Comparison of ENCODE assay signal across 11 cellular contexts in the genomic region with DNA sequence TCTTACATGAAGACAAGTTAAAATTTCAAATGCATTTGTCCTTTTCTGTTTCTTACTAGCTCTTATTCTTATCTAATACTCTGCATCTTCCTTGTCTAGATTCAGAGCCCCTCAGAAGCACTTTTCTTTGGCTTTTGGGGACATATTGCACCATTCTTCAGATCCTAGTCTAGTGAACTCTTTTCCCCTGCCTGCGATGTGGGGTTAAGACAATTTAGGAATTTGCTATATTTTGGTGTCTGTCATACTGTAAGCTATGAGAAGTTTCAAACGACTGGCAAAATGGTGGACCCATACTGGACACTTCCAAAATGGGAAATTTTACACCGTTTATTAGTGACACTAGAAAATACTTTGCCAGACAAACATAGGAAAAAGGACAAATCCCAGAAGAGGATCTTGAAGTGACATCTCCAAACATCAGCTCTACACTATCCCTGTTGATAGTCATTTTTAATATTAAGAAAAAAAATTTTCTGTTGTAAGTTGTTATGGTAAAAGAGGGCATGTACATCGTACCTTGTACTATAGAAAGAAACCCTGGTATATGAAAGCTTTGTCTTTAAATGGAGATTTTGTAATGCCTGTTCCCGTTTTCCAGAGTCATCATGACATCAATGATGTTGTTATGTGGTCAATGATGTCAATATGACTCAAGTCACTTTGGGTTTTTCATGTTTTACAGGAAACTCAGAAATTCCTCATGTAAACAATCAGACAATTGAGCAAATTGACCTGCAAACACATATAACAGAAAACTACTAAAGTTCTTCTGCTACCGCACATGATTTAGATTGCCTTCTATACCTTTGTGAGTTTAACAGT. TPM values are rescaled to one million over a fixed set of nuclear protein-coding genes. Genes with fewer than 3 reads are reported as not detected.
A peak's percentile ranks its signal among the peaks of the same experiment; 100 is the strongest.
DNase-seq lines count a peak whose midpoint lies in the region; ATAC-seq and TF ChIP-seq lines count a peak whose summit lies in the region.
"Had no signal": no experiment of that assay in that cellular context is flagged by ENCODE, and none has a peak within 500 bp of the region (broad histone marks: within the 10 kb centered on the region; RNA-seq: fewer than 3 reads in every experiment).

No MANE protein-coding gene starts in this region.

- H2AFZ ChIP-seq in GM23338, result peak overlapping the region; percentile 82; the same call in 1 of the 2 replicates

- ATAC-seq in GM23338 (no peak), GM21576 (IDR thresholded peaks at IDR 0.05; ENCODE audit: unreplicated experiment) (no peak), left colon (no peak)

- peaks cover 3% of the 10 kb centered on the region for H3K27me3 Mint-ChIP-seq in GM23338 (ENCODE audit: insufficient read depth, low read depth, poor library complexity)
- H3K27me3 Mint-ChIP-seq: activated naive CD8-positive, alpha-beta T cell treated with anti-CD3 and anti-CD28 coated beads, Interleukin-2, amount 10 ng/mL, durations not matched to agents 7 days and 5 days had no signal

- H3K4me3 ChIP-seq in GM23338, result no peak overlapping the region
- H3K4me3 ChIP-seq in fibroblast of mammary gland (ENCODE audit: control insufficient read depth, low read depth, low read length), result no peak overlapping the region
- H3K4me3 ChIP-seq in suprapubic skin, result no peak overlapping the region

- no peaks in the 10 kb centered on the region for H3K9me3 ChIP-seq in suprapubic skin

- intact Hi-C loops in left colon (cut with DNase I, micrococcal nuclease), result no loop called here

- no peak overlapping the region for H3K27ac Mint-ChIP-seq in GM23338
- H3K27ac Mint-ChIP-seq: activated naive CD8-positive, alpha-beta T cell treated with anti-CD3 and anti-CD28 coated beads, Interleukin-2, amount 10 ng/mL, durations not matched to agents 7 days and 5 days had no signal

- no peaks in the 10 kb centered on the region for H3F3A ChIP-seq in GM23338 (replicated peaks; ENCODE audit: low read depth)

- H3K9me2 ChIP-seq in GM23338 (ENCODE audit: insufficient read depth), result no peaks in the 10 kb centered on the region

- H3K36me3 ChIP-seq in GM23338 (ENCODE audit: insufficient read depth) (no peaks in the 10 kb centered on the region), suprapubic skin (no peaks in the 10 kb centered on the region)

- H3K4me2 ChIP-seq in GM23338, result no peak overlapping the region

- H3K4me1 Mint-ChIP-seq in GM23338, result peaks cover 13% of the 10 kb centered on the region; the same call in 1 of the 3 replicates
- H3K4me1 Mint-ChIP-seq: activated naive CD8-positive, alpha-beta T cell treated with anti-CD3 and anti-CD28 coated beads, Interleukin-2, amount 10 ng/mL, durations not matched to agents 7 days and 5 days had no signal

- no peak overlapping the region for H3K4me3 Mint-ChIP-seq in GM23338
- H3K4me3 Mint-ChIP-seq: activated naive CD8-positive, alpha-beta T cell treated with anti-CD3 and anti-CD28 coated beads, Interleukin-2, amount 10 ng/mL, durations not matched to agents 7 days and 5 days had no signal

- H3K27ac ChIP-seq in GM23338 (ENCODE audit: low read depth) (no peak overlapping the region), suprapubic skin (peak overlapping the region; percentile 72)

- 77% methylated on average over 6 of the region's 6 CpGs for WGBS in suprapubic skin

- no peak for TF ChIP-seq POLR2A in suprapubic skin (IDR thresholded peaks at IDR 0.05)

- H4K20me1 ChIP-seq in GM23338 (replicated peaks; ENCODE audit: insufficient read depth), result no peaks in the 10 kb centered on the region

- in situ Hi-C loops in SK-MEL-5 (cut with HindIII; ENCODE audit: low pct_unique_long_range_greater_than_20kb, low sequenced_read_pairs), result no loop called here

- H3K79me2 ChIP-seq in GM23338 (replicated peaks; ENCODE audit: insufficient read depth), result no peaks in the 10 kb centered on the region

- H3K27me3 ChIP-seq in GM23338 (ENCODE audit: insufficient read depth) (no peaks in the 10 kb centered on the region), suprapubic skin (no peaks in the 10 kb centered on the region)

- H3K9me3 Mint-ChIP-seq in GM23338, result peaks cover 6% of the 10 kb centered on the region; the same call in 1 of the 3 replicates
- H3K9me3 Mint-ChIP-seq: activated naive CD8-positive, alpha-beta T cell treated with anti-CD3 and anti-CD28 coated beads, Interleukin-2, amount 10 ng/mL, durations not matched to agents 7 days and 5 days had no signal

- no peak for TF ChIP-seq EP300 in suprapubic skin (IDR thresholded peaks at IDR 0.05)

- H3K36me3 Mint-ChIP-seq in GM23338 (ENCODE audit: low read depth), result peaks cover 4% of the 10 kb centered on the region; the same call in 2 of the 3 replicates
- H3K36me3 Mint-ChIP-seq: activated naive CD8-positive, alpha-beta T cell treated with anti-CD3 and anti-CD28 coated beads, Interleukin-2, amount 10 ng/mL, durations not matched to agents 7 days and 5 days had no signal

- H3K4me1 ChIP-seq in GM23338 (ENCODE audit: insufficient read depth) (0 out of 2 replicates have a peak, but pooled peaks cover 3% of the 10 kb centered on the region), suprapubic skin (peaks cover 34% of the 10 kb centered on the region)

- DNase-seq in GM23338 (ENCODE audit: low spot score), result no peak
- DNase-seq in SK-MEL-5 (ENCODE audit: low read depth, low spot score), result peak; percentile 97
- peak; percentile 97 for DNase-seq in fibroblast of mammary gland (ENCODE audit: low read depth)
- no peak for DNase-seq in suprapubic skin (ENCODE audit: low spot score in 2 of 2)
- DNase-seq in left colon, result no peak
- no peak for DNase-seq in occipital lobe (lab: John Stamatoyannopoulos, UW)
- DNase-seq: activated CD4-positive, alpha-beta T cell treated with anti-CD3 and anti-CD28 coated beads, Interleukin-2, amount 50 U/mL, for 1 hour; activated naive CD8-positive, alpha-beta T cell treated with anti-CD3 and anti-CD28 coated beads, Interleukin-2, amount 10 ng/mL, durations not matched to agents 7 days and 5 days; NCI-H1092; stimulated activated CD4-positive, alpha-beta T cell treated with anti-CD3 and anti-CD28 coated beads, Interleukin-15, amount 100 ng/mL, for 24 hours had no signal

- TF ChIP-seq CTCF in GM23338 (conservative IDR thresholded peaks at IDR 0.05; ENCODE audit: low read depth in 2 of 2) (no peak), fibroblast of mammary gland (conservative IDR thresholded peaks at IDR 0.05; ENCODE audit: control insufficient read depth, insufficient read depth, low read depth, low read length) (no peak), suprapubic skin (IDR thresholded peaks at IDR 0.05) (no peak)

TF ChIP-seq in GM23338, 12 proteins besides CTCF, POLR2A, EP300 and RAD21 (continues in another document):
- TF ChIP-seq ZNF114 (CRISPR knock-in tag; IDR thresholded peaks at IDR 0.05) (no peak), REST (IDR thresholded peaks at IDR 0.05; ENCODE audit: unreplicated experiment) (no peak), EZH2phosphoT487 (IDR thresholded peaks at IDR 0.05; ENCODE audit: unreplicated experiment) (no peak), JUNB (IDR thresholded peaks at IDR 0.05; ENCODE audit: unreplicated experiment) (no peak)

RNA-seq across cellular contexts. Expression of gene KYNU, which starts 4.4 kb away (rescaled TPM):
- total RNA-seq in GM23338 (2014; rRNA removed; shearing (Covaris generic)), result 0.03 and 0.50 TPM in 2 replicates
- polyA plus RNA-seq in GM23338 (2016; fragmentation: Nextera tagmentation; extraction: Ambion mirVana), result 0.10 and 0.21 TPM in 2 replicates
- total RNA-seq in SK-MEL-5 (2014; rRNA removed; shearing (Covaris generic)), result 142 and 165 TPM in 2 replicates
- polyA plus RNA-seq in SK-MEL-5 (2015; cell fraction: cytosol; rRNA removed), result 53.6 and 54.2 TPM in 2 replicates
- 53.9 and 63.5 TPM in 2 replicates for polyA plus RNA-seq in SK-MEL-5 (2015; cell fraction: nucleus; rRNA removed)
- 1 to 10 TPM in 3 of 4 donors, under 1 TPM in 1; 0.29 to 3.9 (median 2.0) TPM for total RNA-seq in suprapubic skin
- 1 to 10 TPM in 1 of 2 donors, under 1 TPM in 1; 0.61 to 2.3 TPM for total RNA-seq in left colon
- 0.16 TPM for total RNA-seq in occipital lobe

Comparison
In these comparisons a context has a peak if more than half of its experiments do, and no peak if none do; other contexts are left out.
1. DNase-seq: peak in SK-MEL-5 (single experiment) and fibroblast of mammary gland (single experiment); none in GM23338 (single experiment), suprapubic skin (0 of 2), left colon (0 of 2) and occipital lobe (single experiment).
2. RNA of gene KYNU, which starts 4.4 kb away (total RNA-seq): 142 to 165 TPM in SK-MEL-5; 0.29 to 3.9 TPM in suprapubic skin, 0.61 to 2.3 TPM in left colon, 0.16 TPM in occipital lobe (single experiment) and 0.03 to 0.50 TPM in GM23338; every median in the first group is over 10 times any median in the second.